ENCODE assay signal across 1 cellular context in the genomic region with DNA sequence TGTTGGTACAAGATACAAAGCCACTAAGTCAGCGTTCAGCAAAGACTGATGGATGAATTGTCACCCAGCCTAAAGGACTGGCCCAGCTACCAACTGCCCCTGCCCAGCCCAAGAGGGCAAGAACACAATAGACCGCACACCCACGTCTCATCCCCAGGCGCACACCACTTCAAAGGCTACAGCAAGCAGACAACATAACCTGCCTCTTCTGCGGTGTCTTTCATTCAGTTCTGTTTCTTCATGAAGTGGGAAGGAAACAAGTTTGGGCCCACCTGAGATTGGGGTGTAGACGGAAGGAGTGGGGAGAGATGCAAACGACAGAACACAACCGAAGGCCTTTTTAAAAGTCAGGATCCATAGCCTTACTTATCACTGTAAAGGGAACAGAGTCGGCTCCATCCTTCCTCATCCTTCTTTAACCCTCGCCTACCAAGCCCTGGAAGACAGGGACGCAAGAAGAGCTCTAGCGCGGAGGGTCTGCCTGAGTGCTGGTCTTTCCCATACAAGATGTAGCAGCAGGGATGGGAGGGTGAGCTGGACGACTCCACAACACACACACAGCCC.
A peak's percentile ranks its signal among the peaks of the same experiment; 100 is the strongest.
TF ChIP-seq lines count a peak whose summit lies in the region.

No MANE protein-coding gene starts in this region.

TF ChIP-seq in GM12878, 131 proteins besides CTCF, POLR2A, EP300 and RAD21 (continued from another document and continues in another):
- TF ChIP-seq, protein P1, sequence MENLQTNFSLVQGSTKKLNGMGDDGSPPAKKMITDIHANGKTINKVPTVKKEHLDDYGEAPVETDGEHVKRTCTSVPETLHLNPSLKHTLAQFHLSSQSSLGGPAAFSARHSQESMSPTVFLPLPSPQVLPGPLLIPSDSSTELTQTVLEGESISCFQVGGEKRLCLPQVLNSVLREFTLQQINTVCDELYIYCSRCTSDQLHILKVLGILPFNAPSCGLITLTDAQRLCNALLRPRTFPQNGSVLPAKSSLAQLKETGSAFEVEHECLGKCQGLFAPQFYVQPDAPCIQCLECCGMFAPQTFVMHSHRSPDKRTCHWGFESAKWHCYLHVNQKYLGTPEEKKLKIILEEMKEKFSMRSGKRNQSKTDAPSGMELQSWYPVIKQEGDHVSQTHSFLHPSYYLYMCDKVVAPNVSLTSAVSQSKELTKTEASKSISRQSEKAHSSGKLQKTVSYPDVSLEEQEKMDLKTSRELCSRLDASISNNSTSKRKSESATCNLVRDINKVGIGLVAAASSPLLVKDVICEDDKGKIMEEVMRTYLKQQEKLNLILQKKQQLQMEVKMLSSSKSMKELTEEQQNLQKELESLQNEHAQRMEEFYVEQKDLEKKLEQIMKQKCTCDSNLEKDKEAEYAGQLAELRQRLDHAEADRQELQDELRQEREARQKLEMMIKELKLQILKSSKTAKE (IDR thresholded peaks at IDR 0.05; ENCODE audit: low read depth, poor library complexity, severe bottlenecking) = no peak
- no peak for TF ChIP-seq ZNF622 (IDR thresholded peaks at IDR 0.05)
- 0 out of 2 replicates have a peak, but pooled peaks have one; percentile 18 for TF ChIP-seq CREM (IDR thresholded peaks at IDR 0.05; ENCODE audit: low read depth)
- TF ChIP-seq BCL11A (IDR thresholded peaks at IDR 0.05; ENCODE audit: low read depth, low read length) = no peak
- TF ChIP-seq, protein P2, sequence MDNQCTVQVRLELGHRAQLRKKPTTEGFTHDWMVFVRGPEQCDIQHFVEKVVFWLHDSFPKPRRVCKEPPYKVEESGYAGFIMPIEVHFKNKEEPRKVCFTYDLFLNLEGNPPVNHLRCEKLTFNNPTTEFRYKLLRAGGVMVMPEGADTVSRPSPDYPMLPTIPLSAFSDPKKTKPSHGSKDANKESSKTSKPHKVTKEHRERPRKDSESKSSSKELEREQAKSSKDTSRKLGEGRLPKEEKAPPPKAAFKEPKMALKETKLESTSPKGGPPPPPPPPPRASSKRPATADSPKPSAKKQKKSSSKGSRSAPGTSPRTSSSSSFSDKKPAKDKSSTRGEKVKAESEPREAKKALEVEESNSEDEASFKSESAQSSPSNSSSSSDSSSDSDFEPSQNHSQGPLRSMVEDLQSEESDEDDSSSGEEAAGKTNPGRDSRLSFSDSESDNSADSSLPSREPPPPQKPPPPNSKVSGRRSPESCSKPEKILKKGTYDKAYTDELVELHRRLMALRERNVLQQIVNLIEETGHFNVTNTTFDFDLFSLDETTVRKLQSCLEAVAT (IDR thresholded peaks at IDR 0.05) = peak; percentile 48; the same call in 1 of the 2 replicates
- TF ChIP-seq CBX5 (IDR thresholded peaks at IDR 0.05; ENCODE audit: low read depth) = no peak
- no peak for TF ChIP-seq CEBPB (IDR thresholded peaks at IDR 0.05; ENCODE audit: borderline replicate concordance in 1 of 2, low read depth in 2 of 2, low read length in 2 of 2)
- TF ChIP-seq STAT3 (IDR thresholded peaks at IDR 0.05; ENCODE audit: low read depth, low read length) = no peak
- TF ChIP-seq ETV6 (conservative IDR thresholded peaks at IDR 0.05 in 1 of 2, IDR thresholded peaks at IDR 0.05 in 1 of 2; ENCODE audit: borderline replicate concordance in 1 of 2, low read depth in 1 of 2) = no peak
- TF ChIP-seq SUPT20H (IDR thresholded peaks at IDR 0.05; ENCODE audit: borderline replicate concordance, control insufficient read depth, low read depth, low read length) = no peak
- TF ChIP-seq ZNF24 (IDR thresholded peaks at IDR 0.05) = no peak
- TF ChIP-seq NRF1 (conservative IDR thresholded peaks at IDR 0.05; ENCODE audit: low read depth, low read length) = no peak
- no peak for TF ChIP-seq PAX8 (IDR thresholded peaks at IDR 0.05)
- TF ChIP-seq BHLHE40 (IDR thresholded peaks at IDR 0.05; ENCODE audit: borderline replicate concordance in 1 of 2, low read depth in 2 of 2, low read length in 1 of 2) = peak in 1 of 2 experiments; percentile 37; a peak in 1 of 4 replicates
- TF ChIP-seq HCFC1 (IDR thresholded peaks at IDR 0.05; ENCODE audit: low read length) = no peak
- TF ChIP-seq CREB1 (IDR thresholded peaks at IDR 0.05; ENCODE audit: low read depth) = no peak
- TF ChIP-seq, protein P3, sequence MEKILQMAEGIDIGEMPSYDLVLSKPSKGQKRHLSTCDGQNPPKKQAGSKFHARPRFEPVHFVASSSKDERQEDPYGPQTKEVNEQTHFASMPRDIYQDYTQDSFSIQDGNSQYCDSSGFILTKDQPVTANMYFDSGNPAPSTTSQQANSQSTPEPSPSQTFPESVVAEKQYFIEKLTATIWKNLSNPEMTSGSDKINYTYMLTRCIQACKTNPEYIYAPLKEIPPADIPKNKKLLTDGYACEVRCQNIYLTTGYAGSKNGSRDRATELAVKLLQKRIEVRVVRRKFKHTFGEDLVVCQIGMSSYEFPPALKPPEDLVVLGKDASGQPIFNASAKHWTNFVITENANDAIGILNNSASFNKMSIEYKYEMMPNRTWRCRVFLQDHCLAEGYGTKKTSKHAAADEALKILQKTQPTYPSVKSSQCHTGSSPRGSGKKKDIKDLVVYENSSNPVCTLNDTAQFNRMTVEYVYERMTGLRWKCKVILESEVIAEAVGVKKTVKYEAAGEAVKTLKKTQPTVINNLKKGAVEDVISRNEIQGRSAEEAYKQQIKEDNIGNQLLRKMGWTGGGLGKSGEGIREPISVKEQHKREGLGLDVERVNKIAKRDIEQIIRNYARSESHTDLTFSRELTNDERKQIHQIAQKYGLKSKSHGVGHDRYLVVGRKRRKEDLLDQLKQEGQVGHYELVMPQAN (conservative IDR thresholded peaks at IDR 0.05) = no peak
- TF ChIP-seq ZNF217 (IDR thresholded peaks at IDR 0.05) = no peak
- TF ChIP-seq CHD1 (IDR thresholded peaks at IDR 0.05; ENCODE audit: low read depth, low read length) = no peak
- no peak for TF ChIP-seq NFYA (IDR thresholded peaks at IDR 0.05; ENCODE audit: borderline replicate concordance, low read depth, low read length)
- TF ChIP-seq, protein P4, sequence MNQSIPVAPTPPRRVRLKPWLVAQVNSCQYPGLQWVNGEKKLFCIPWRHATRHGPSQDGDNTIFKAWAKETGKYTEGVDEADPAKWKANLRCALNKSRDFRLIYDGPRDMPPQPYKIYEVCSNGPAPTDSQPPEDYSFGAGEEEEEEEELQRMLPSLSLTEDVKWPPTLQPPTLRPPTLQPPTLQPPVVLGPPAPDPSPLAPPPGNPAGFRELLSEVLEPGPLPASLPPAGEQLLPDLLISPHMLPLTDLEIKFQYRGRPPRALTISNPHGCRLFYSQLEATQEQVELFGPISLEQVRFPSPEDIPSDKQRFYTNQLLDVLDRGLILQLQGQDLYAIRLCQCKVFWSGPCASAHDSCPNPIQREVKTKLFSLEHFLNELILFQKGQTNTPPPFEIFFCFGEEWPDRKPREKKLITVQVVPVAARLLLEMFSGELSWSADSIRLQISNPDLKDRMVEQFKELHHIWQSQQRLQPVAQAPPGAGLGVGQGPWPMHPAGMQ (IDR thresholded peaks at IDR 0.05; ENCODE audit: borderline replicate concordance) = no peak
- TF ChIP-seq SMARCA5 (IDR thresholded peaks at IDR 0.05) = no peak
- TF ChIP-seq, protein P5, sequence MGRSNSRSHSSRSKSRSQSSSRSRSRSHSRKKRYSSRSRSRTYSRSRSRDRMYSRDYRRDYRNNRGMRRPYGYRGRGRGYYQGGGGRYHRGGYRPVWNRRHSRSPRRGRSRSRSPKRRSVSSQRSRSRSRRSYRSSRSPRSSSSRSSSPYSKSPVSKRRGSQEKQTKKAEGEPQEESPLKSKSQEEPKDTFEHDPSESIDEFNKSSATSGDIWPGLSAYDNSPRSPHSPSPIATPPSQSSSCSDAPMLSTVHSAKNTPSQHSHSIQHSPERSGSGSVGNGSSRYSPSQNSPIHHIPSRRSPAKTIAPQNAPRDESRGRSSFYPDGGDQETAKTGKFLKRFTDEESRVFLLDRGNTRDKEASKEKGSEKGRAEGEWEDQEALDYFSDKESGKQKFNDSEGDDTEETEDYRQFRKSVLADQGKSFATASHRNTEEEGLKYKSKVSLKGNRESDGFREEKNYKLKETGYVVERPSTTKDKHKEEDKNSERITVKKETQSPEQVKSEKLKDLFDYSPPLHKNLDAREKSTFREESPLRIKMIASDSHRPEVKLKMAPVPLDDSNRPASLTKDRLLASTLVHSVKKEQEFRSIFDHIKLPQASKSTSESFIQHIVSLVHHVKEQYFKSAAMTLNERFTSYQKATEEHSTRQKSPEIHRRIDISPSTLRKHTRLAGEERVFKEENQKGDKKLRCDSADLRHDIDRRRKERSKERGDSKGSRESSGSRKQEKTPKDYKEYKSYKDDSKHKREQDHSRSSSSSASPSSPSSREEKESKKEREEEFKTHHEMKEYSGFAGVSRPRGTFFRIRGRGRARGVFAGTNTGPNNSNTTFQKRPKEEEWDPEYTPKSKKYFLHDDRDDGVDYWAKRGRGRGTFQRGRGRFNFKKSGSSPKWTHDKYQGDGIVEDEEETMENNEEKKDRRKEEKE (IDR thresholded peaks at IDR 0.05) = no peak
- no peak for TF ChIP-seq SPI1 (IDR thresholded peaks at IDR 0.05; ENCODE audit: borderline replicate concordance, insufficient read depth, low read depth, low read length)
- TF ChIP-seq IKZF2 (IDR thresholded peaks at IDR 0.05) = peak; percentile 40 to 58; a peak in 2 of 4 replicates
- TF ChIP-seq MXI1 (IDR thresholded peaks at IDR 0.05; ENCODE audit: low read depth, low read length) = no peak
- TF ChIP-seq, protein P6, sequence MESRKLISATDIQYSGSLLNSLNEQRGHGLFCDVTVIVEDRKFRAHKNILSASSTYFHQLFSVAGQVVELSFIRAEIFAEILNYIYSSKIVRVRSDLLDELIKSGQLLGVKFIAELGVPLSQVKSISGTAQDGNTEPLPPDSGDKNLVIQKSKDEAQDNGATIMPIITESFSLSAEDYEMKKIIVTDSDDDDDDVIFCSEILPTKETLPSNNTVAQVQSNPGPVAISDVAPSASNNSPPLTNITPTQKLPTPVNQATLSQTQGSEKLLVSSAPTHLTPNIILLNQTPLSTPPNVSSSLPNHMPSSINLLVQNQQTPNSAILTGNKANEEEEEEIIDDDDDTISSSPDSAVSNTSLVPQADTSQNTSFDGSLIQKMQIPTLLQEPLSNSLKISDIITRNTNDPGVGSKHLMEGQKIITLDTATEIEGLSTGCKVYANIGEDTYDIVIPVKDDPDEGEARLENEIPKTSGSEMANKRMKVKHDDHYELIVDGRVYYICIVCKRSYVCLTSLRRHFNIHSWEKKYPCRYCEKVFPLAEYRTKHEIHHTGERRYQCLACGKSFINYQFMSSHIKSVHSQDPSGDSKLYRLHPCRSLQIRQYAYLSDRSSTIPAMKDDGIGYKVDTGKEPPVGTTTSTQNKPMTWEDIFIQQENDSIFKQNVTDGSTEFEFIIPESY (IDR thresholded peaks at IDR 0.05) = no peak
- TF ChIP-seq SMC3 (IDR thresholded peaks at IDR 0.05; ENCODE audit: borderline replicate concordance, low read length) = no peak
- peak; percentile 86 for TF ChIP-seq TCF7 (IDR thresholded peaks at IDR 0.05; ENCODE audit: borderline replicate concordance)
- TF ChIP-seq RBBP5 (conservative IDR thresholded peaks at IDR 0.05) = no peak
- TF ChIP-seq, protein P7, sequence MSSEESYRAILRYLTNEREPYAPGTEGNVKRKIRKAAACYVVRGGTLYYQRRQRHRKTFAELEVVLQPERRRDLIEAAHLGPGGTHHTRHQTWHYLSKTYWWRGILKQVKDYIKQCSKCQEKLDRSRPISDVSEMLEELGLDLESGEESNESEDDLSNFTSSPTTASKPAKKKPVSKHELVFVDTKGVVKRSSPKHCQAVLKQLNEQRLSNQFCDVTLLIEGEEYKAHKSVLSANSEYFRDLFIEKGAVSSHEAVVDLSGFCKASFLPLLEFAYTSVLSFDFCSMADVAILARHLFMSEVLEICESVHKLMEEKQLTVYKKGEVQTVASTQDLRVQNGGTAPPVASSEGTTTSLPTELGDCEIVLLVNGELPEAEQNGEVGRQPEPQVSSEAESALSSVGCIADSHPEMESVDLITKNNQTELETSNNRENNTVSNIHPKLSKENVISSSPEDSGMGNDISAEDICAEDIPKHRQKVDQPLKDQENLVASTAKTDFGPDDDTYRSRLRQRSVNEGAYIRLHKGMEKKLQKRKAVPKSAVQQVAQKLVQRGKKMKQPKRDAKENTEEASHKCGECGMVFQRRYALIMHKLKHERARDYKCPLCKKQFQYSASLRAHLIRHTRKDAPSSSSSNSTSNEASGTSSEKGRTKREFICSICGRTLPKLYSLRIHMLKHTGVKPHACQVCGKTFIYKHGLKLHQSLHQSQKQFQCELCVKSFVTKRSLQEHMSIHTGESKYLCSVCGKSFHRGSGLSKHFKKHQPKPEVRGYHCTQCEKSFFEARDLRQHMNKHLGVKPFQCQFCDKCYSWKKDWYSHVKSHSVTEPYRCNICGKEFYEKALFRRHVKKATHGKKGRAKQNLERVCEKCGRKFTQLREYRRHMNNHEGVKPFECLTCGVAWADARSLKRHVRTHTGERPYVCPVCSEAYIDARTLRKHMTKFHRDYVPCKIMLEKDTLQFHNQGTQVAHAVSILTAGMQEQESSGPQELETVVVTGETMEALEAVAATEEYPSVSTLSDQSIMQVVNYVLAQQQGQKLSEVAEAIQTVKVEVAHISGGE (CRISPR knock-in tag; IDR thresholded peaks at IDR 0.05) = no peak
- TF ChIP-seq CBFB (IDR thresholded peaks at IDR 0.05; ENCODE audit: low read depth) = no peak
- TF ChIP-seq, protein P8, sequence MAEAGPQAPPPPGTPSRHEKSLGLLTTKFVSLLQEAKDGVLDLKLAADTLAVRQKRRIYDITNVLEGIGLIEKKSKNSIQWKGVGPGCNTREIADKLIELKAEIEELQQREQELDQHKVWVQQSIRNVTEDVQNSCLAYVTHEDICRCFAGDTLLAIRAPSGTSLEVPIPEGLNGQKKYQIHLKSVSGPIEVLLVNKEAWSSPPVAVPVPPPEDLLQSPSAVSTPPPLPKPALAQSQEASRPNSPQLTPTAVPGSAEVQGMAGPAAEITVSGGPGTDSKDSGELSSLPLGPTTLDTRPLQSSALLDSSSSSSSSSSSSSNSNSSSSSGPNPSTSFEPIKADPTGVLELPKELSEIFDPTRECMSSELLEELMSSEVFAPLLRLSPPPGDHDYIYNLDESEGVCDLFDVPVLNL (IDR thresholded peaks at IDR 0.05; ENCODE audit: low read depth, low read length) = no peak
- TF ChIP-seq MEF2B (IDR thresholded peaks at IDR 0.05; ENCODE audit: partially characterized antibody, poor library complexity, severe bottlenecking) = no peak
- no peak for TF ChIP-seq ATF7 (IDR thresholded peaks at IDR 0.05; ENCODE audit: low read depth)
- no peak for TF ChIP-seq TAF1 (IDR thresholded peaks at IDR 0.05; ENCODE audit: borderline replicate concordance, low read depth, low read length)
- no peak for TF ChIP-seq IRF4 (IDR thresholded peaks at IDR 0.05; ENCODE audit: low read depth, low read length)
- TF ChIP-seq RUNX3 (IDR thresholded peaks at IDR 0.05; ENCODE audit: low read length) = peak; percentile 81
- TF ChIP-seq POLR2AphosphoS2 (IDR thresholded peaks at IDR 0.05; ENCODE audit: low read depth, low read length) = no peak
- TF ChIP-seq, protein P9, sequence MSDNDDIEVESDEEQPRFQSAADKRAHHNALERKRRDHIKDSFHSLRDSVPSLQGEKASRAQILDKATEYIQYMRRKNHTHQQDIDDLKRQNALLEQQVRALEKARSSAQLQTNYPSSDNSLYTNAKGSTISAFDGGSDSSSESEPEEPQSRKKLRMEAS (IDR thresholded peaks at IDR 0.05; ENCODE audit: low read depth, low read length) = no peak
- TF ChIP-seq, protein P10, sequence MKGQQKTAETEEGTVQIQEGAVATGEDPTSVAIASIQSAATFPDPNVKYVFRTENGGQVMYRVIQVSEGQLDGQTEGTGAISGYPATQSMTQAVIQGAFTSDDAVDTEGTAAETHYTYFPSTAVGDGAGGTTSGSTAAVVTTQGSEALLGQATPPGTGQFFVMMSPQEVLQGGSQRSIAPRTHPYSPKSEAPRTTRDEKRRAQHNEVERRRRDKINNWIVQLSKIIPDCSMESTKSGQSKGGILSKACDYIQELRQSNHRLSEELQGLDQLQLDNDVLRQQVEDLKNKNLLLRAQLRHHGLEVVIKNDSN (IDR thresholded peaks at IDR 0.05; ENCODE audit: borderline replicate concordance, extremely low read length, insufficient read depth, low read depth, low read length) = no peak
